ENCODE assay signal across 12 cellular contexts in genomic region chr2:217937446-217937845, GRCh38.
DNase-seq lines count a peak whose midpoint lies in the region; ATAC-seq and TF ChIP-seq lines count a peak whose summit lies in the region.
"Had no signal": no experiment of that assay in that cellular context is flagged by ENCODE, and none has a peak within 500 bp of the region (broad histone marks: within the 10 kb centered on the region; RNA-seq: fewer than 3 reads in every experiment).

No MANE protein-coding gene starts in this region.

- no peak overlapping the region for H2AFZ ChIP-seq in hepatocyte

- peak overlapping the region; percentile 98 to 100 for H3K27ac ChIP-seq in ascending aorta
- peak overlapping the region; percentile 70 for H3K27ac ChIP-seq in hepatocyte
- peak overlapping the region; percentile 87 for H3K27ac ChIP-seq in psoas muscle

- H3K79me2 ChIP-seq in hepatocyte, result peaks cover 70% of the 10 kb centered on the region

- H3K36me3 ChIP-seq in ascending aorta, result peaks cover 22 to 50% of the 10 kb centered on the region in 2 donors
- H3K36me3 ChIP-seq in hepatocyte (replicated peaks; ENCODE audit: insufficient read depth, low read depth), result no peaks in the 10 kb centered on the region
- H3K36me3 ChIP-seq in psoas muscle (ENCODE audit: insufficient read depth in 1 of 2, low read depth in 1 of 2), result no peaks in the 10 kb centered on the region

- ATAC-seq in psoas muscle, result no peak
- no peak for ATAC-seq in HG03175 (IDR thresholded peaks at IDR 0.05; ENCODE audit: unreplicated experiment)

- peak overlapping the region; percentile 47 for H3K4me2 ChIP-seq in hepatocyte

- 46% methylated on average over 8 of the region's 8 CpGs for WGBS in hepatocyte (ENCODE audit: low lambda C conversion rate, missing lambda C conversion rate)
- WGBS in psoas muscle, 3 donors, result 38 to 41% (median 41%) methylated on average over 7 to 8 of the region's 8 CpGs

- DNase-seq in AG04449 (ENCODE audit: low read depth, low spot score) (no peak), ascending aorta (ENCODE audit: low spot score in 2 of 2) (no peak), hepatocyte (ENCODE audit: low spot score) (no peak), psoas muscle (peak; percentile 33 to 68), G401 (ENCODE audit: low spot score) (no peak), MV-4-11 (lab: John Stamatoyannopoulos, UW) (no peak)
- no peak for DNase-seq in effector CD4-positive, alpha-beta T cell
- DNase-seq: amniotic stem cell; erythroblast; NK-92 treated with Interleukin-12 subunit alpha and Interleukin-12 subunit beta, amount 100 ng/mL, for 24 hours; occipital lobe had no signal

- in situ Hi-C loops in G401 (cut with HindIII; ENCODE audit: low sequenced_read_pairs), result no loop called here

- peaks cover 19% of the 10 kb centered on the region for H4K20me1 ChIP-seq in hepatocyte (ENCODE audit: insufficient read depth, poor library complexity, severe bottlenecking)

- H3K4me3 ChIP-seq in AG04449 (ENCODE audit: low read depth, low read length), result peak overlapping the region; percentile 8; the same call in 1 of the 2 replicates
- H3K4me3 ChIP-seq in ascending aorta, result peak overlapping the region; percentile 64 to 81
- H3K4me3 ChIP-seq in hepatocyte, result no peak overlapping the region
- H3K4me3 ChIP-seq in psoas muscle, result peak overlapping the region; percentile 75

- no peaks in the 10 kb centered on the region for H3K27me3 ChIP-seq in ascending aorta
- H3K27me3 ChIP-seq in hepatocyte, result no peaks in the 10 kb centered on the region
- H3K27me3 ChIP-seq in psoas muscle (ENCODE audit: insufficient read depth in 3 of 3, low read length in 2 of 3), result no peaks in the 10 kb centered on the region

- no peak for TF ChIP-seq CTCF in AG04449 (IDR thresholded peaks at IDR 0.05; ENCODE audit: insufficient read depth, low read length, missing control alignments)
- TF ChIP-seq CTCF in ascending aorta (IDR thresholded peaks at IDR 0.05), result no peak
- no peak for TF ChIP-seq CTCF in hepatocyte (IDR thresholded peaks at IDR 0.05; ENCODE audit: poor library complexity)
- no peak for TF ChIP-seq CTCF in psoas muscle (IDR thresholded peaks at IDR 0.05)

- intact Hi-C loops in ascending aorta (cut with DNase I) (no loop called here), psoas muscle (cut with DNase I) (no loop called here)

- H3K9me2 ChIP-seq in hepatocyte (replicated peaks; ENCODE audit: insufficient read depth), result no peaks in the 10 kb centered on the region

- CTCF ChIA-PET in AG04449 (lab: Yijun Ruan, JAX), result interaction anchor here (1.1 to 2.3 kb wide), 4 partner anchors 10 to 57 kb away, joined by 3 to 9 read pairs (median 8); no protein-coding TSS in a partner anchor

- H3K4me1 ChIP-seq in ascending aorta (peaks cover 34 to 61% of the 10 kb centered on the region in 2 donors), hepatocyte (ENCODE audit: insufficient read depth) (peaks cover 68% of the 10 kb centered on the region), psoas muscle (peaks cover 89% of the 10 kb centered on the region)

- no peaks in the 10 kb centered on the region for H3K9me3 ChIP-seq in ascending aorta
- no peaks in the 10 kb centered on the region for H3K9me3 ChIP-seq in hepatocyte (ENCODE audit: low read depth)
- no peaks in the 10 kb centered on the region for H3K9me3 ChIP-seq in psoas muscle

- POLR2A ChIA-PET in AG04449 (lab: Yijun Ruan, JAX), result interaction anchor here (1.0 to 1.3 kb wide), 2 partner anchors 17 to 43 kb away, joined by 3 to 4 read pairs; no protein-coding TSS in a partner anchor

Comparison
In these comparisons a context has a peak if more than half of its experiments do, and no peak if none do; other contexts are left out.
1. DNase-seq: peak in psoas muscle (2 of 2); none in AG04449 (single experiment), ascending aorta (0 of 2), hepatocyte (single experiment), effector CD4-positive, alpha-beta T cell (single experiment), G401 (single experiment) and MV-4-11 (single experiment).
2. Peak in every context shown above with its lines, with median percentiles within 50 percentile points of each other: H3K27ac ChIP-seq.